In genomic region chr2:189302274-189302948, GRCh38 we compare ENCODE assay signal across 9 cellular contexts.
DNase-seq lines count a peak whose midpoint lies in the region; ATAC-seq and TF ChIP-seq lines count a peak whose summit lies in the region.
"Had no signal": no experiment of that assay in that cellular context is flagged by ENCODE, and none has a peak within 500 bp of the region (broad histone marks: within the 10 kb centered on the region; RNA-seq: fewer than 3 reads in every experiment).

No MANE protein-coding gene starts in this region.

- ATAC-seq in HG02981 (IDR thresholded peaks at IDR 0.05; ENCODE audit: unreplicated experiment) (no peak), Right ventricle myocardium superior (ENCODE audit: poor library complexity) (no peak)

- H3K9me3 ChIP-seq in stomach: no peaks in the 10 kb centered on the region
- H3K9me3 ChIP-seq: right lobe of liver had no signal

- no peaks in the 10 kb centered on the region for H3K27me3 ChIP-seq in stomach
- H3K27me3 ChIP-seq: right lobe of liver had no signal

- intact Hi-C loops in Right ventricle myocardium superior (cut with DNase I) (no loop called here), stomach (cut with DNase I; ENCODE audit: low total_unique reads) (no loop called here)

- H3K4me3 ChIP-seq in epithelial cell of proximal tubule (ENCODE audit: low read depth, low read length) (no peak overlapping the region), stomach (no peak overlapping the region)
- H3K4me3 ChIP-seq: right lobe of liver had no signal

- CTCF ChIA-PET in RWPE1 (lab: Yijun Ruan, JAX): no interaction called here

- TF ChIP-seq POLR2A in stomach (IDR thresholded peaks at IDR 0.05): no peak

- H3K27ac ChIP-seq in RWPE1 (no peak overlapping the region), stomach (no peak overlapping the region)
- H3K27ac ChIP-seq: right lobe of liver had no signal

- no peaks in the 10 kb centered on the region for H3K36me3 ChIP-seq in stomach
- H3K36me3 ChIP-seq: right lobe of liver had no signal

- H3K4me1 ChIP-seq in stomach: no peaks in the 10 kb centered on the region

- TF ChIP-seq CTCF in RWPE1 (conservative IDR thresholded peaks at IDR 0.05; ENCODE audit: low read depth) (no peak), epithelial cell of proximal tubule (conservative IDR thresholded peaks at IDR 0.05; ENCODE audit: low read depth, low read length) (no peak), stomach (IDR thresholded peaks at IDR 0.05) (no peak)

- no peak for TF ChIP-seq EP300 in stomach (IDR thresholded peaks at IDR 0.05)

- peak; percentile 23 for DNase-seq in stimulated activated CD4-positive, alpha-beta T cell treated with anti-CD3 and anti-CD28 coated beads, Interleukin-4, amount 100 ng/mL, for 24 hours
- DNase-seq in stimulated activated CD4-positive, alpha-beta T cell treated with anti-CD3 and anti-CD28 coated beads, Interleukin-4, amount 100 ng/mL, for 4 hours: no peak
- peak; percentile 41 for DNase-seq in RWPE1 (ENCODE audit: low spot score)
- DNase-seq in epithelial cell of proximal tubule (ENCODE audit: low read depth): peak; percentile 58
- DNase-seq in Right ventricle myocardium superior: no peak
- DNase-seq in stomach: no peak
- no peak for DNase-seq in DMS79 (lab: John Stamatoyannopoulos, UW)
- DNase-seq: right lobe of liver had no signal

- 74 to 85% (median 82%) methylated on average over 5 of the region's 5 CpGs for WGBS in stomach, 5 donors

- POLR2A ChIA-PET in RWPE1 (lab: Yijun Ruan, JAX; ENCODE audit: low non-redundant PET): no interaction called here

Comparison
In these comparisons a context has a peak if more than half of its experiments do, and no peak if none do; other contexts are left out.
1. DNase-seq: peak in stimulated activated CD4-positive, alpha-beta T cell treated with anti-CD3 and anti-CD28 coated beads, Interleukin-4, amount 100 ng/mL, for 24 hours (single experiment), RWPE1 (single experiment) and epithelial cell of proximal tubule (single experiment); none in stimulated activated CD4-positive, alpha-beta T cell treated with anti-CD3 and anti-CD28 coated beads, Interleukin-4, amount 100 ng/mL, for 4 hours (0 of 2), Right ventricle myocardium superior (single experiment), stomach (single experiment) and DMS79 (single experiment).